Comparison of ENCODE assay signal across 8 cellular contexts in genomic region chr2:130727286-130727924, GRCh38. TPM values are rescaled to one million over a fixed set of nuclear protein-coding genes. Genes with fewer than 3 reads are reported as not detected.
A peak's percentile ranks its signal among the peaks of the same experiment; 100 is the strongest.
DNase-seq lines count a peak whose midpoint lies in the region; ATAC-seq and TF ChIP-seq lines count a peak whose summit lies in the region.

No MANE protein-coding gene starts in this region.

- DNase-seq in RPMI8226 (peak; percentile 37), glomerular visceral epithelial cell (ENCODE audit: extremely low spot score) (peak; percentile 58), osteocyte (ENCODE audit: extremely low spot score, unreplicated experiment) (no peak)
- DNase-seq in activated gamma-delta T cell treated with anti-CD3 and anti-CD28 coated beads, Interleukin-2, amount 50 U/mL, for 16 hours (ENCODE audit: low read depth): peak; percentile 67

- no peaks in the 10 kb centered on the region for H4K20me1 ChIP-seq in BLaER1 treated with 17β-estradiol and CSF1 and Interleukin-3, amounts not matched to agents 10 nM and 100 nM

- H3K36me3 Mint-ChIP-seq in osteocyte (ENCODE audit: unreplicated experiment): no peaks in the 10 kb centered on the region

- H3K27ac ChIP-seq in BLaER1 treated with 17β-estradiol and CSF1 and Interleukin-3, amounts not matched to agents 10 nM and 100 nM: peak overlapping the region; percentile 16 to 72 (median 61); a peak in 20 of 22 replicates
- H3K27ac ChIP-seq in temporal lobe (ENCODE audit: low read depth, low read length): peak overlapping the region; percentile 37

- H3K36me3 ChIP-seq in BLaER1 treated with 17β-estradiol and CSF1 and Interleukin-3, amounts not matched to agents 10 nM and 100 nM: no peaks in the 10 kb centered on the region

- H3K4me3 ChIP-seq in BLaER1 treated with 17β-estradiol and CSF1 and Interleukin-3, amounts not matched to agents 10 nM and 100 nM: peak overlapping the region; percentile 45 to 70 (median 60)

- H3K4me3 Mint-ChIP-seq in osteocyte (ENCODE audit: unreplicated experiment): peak overlapping the region; percentile 72

- H3K9me3 ChIP-seq in BLaER1 treated with 17β-estradiol and CSF1 and Interleukin-3, amounts not matched to agents 10 nM and 100 nM (replicated peaks in 1 of 11): peaks cover 3 to 13% (median 11%) of the 10 kb centered on the region in 11 experiments; a peak in 19 of 22 replicates

- H3K27me3 ChIP-seq in BLaER1 treated with 17β-estradiol and CSF1 and Interleukin-3, amounts not matched to agents 10 nM and 100 nM: no peaks in the 10 kb centered on the region

- H3K4me2 ChIP-seq in BLaER1 treated with 17β-estradiol and CSF1 and Interleukin-3, amounts not matched to agents 10 nM and 100 nM: peak overlapping the region; percentile 76 to 92 (median 82)

- no peaks in the 10 kb centered on the region for H3K27me3 Mint-ChIP-seq in osteocyte (ENCODE audit: unreplicated experiment)

- TF ChIP-seq CTCF in osteocyte (IDR thresholded peaks at IDR 0.05): no peak

- H3K9me3 Mint-ChIP-seq in osteocyte (ENCODE audit: unreplicated experiment): peaks cover 4% of the 10 kb centered on the region

- H3K9ac ChIP-seq in BLaER1 treated with 17β-estradiol and CSF1 and Interleukin-3, amounts not matched to agents 10 nM and 100 nM: peak overlapping the region; percentile 64 to 80 (median 72); a peak in 21 of 22 replicates

- ATAC-seq in GM19397 (IDR thresholded peaks at IDR 0.05; ENCODE audit: unreplicated experiment) (peak; percentile 93), HG03521 (IDR thresholded peaks at IDR 0.05; ENCODE audit: unreplicated experiment) (peak; percentile 94)

- no peak overlapping the region for H3K27ac Mint-ChIP-seq in osteocyte (ENCODE audit: unreplicated experiment)

- H3K4me1 Mint-ChIP-seq in osteocyte (ENCODE audit: unreplicated experiment): peaks cover 6% of the 10 kb centered on the region

- peaks cover 9 to 31% (median 23%) of the 10 kb centered on the region in 10 experiments for H3K4me1 ChIP-seq in BLaER1 treated with 17β-estradiol and CSF1 and Interleukin-3, amounts not matched to agents 10 nM and 100 nM

RNA-seq across cellular contexts. Expression of gene GPR148, which starts 1.5 kb away (rescaled TPM):
- total RNA-seq in osteocyte: not detected in 2 replicates
- not detected for total RNA-seq in temporal lobe

RNA-seq across cellular contexts. Expression of gene AMER3, which starts 27.9 kb away (rescaled TPM):
- total RNA-seq in osteocyte (not detected in 2 replicates), temporal lobe (26.8 TPM)

Comparison
In these comparisons a context has a peak if more than half of its experiments do, and no peak if none do; other contexts are left out.
1. RNA of gene AMER3, which starts 27.9 kb away (total RNA-seq): 26.8 TPM in temporal lobe (single experiment); not detected in osteocyte; every median in the first group is over 10 times any median in the second.